ENCODE assay signal across 6 cellular contexts in genomic region chr5:11692636-11693035, GRCh38.
"Had no signal": no experiment of that assay in that cellular context is flagged by ENCODE, and none has a peak within 500 bp of the region (broad histone marks: within the 10 kb centered on the region; RNA-seq: fewer than 3 reads in every experiment).

No MANE protein-coding gene starts in this region.

- H3K4me1 Mint-ChIP-seq: IgD-negative memory B cell had no signal

- DNase-seq: IMR-90, KBM-7, KG1 had no signal

- H3K27me3 Mint-ChIP-seq: IgD-negative memory B cell had no signal

- H3K4me3 Mint-ChIP-seq: IgD-negative memory B cell had no signal

- H3K4me3 ChIP-seq: K562 had no signal

- H3K27ac ChIP-seq: HL-60 had no signal

- H3K27ac Mint-ChIP-seq: IgD-negative memory B cell had no signal
